In genomic region chr12:93547778-93548177, GRCh38 we compare ENCODE assay signal across 29 cellular contexts.
"Had no signal": no experiment of that assay in that cellular context is flagged by ENCODE, and none has a peak within 500 bp of the region (broad histone marks: within the 10 kb centered on the region; RNA-seq: fewer than 3 reads in every experiment).

No MANE protein-coding gene starts in this region.

- H3K4me1 ChIP-seq: gastroesophageal sphincter, heart right ventricle had no signal

- H3K4me3 ChIP-seq: coronary artery, dorsolateral prefrontal cortex, gastroesophageal sphincter, heart right ventricle had no signal

- H3K27me3 Mint-ChIP-seq: activated B cell treated with CpG ODN at 0.5 μM for 24 hours; activated CD8-positive, alpha-beta T cell treated with anti-CD3 and anti-CD28 coated beads for 36 hours; activated naive CD8-positive, alpha-beta T cell; activated T-helper 17 cell treated with anti-CD3 and anti-CD28 coated beads, Interleukin-2, amount 50 U/mL, for 72 hours; central memory CD8-positive, alpha-beta T cell; dendritic cell treated with granulocyte-macrophage colony-stimulating factor and Interleukin-4, amounts not matched to agents 40 ng/mL and 50 ng/mL, for 4 days had no signal

- ATAC-seq: activated CD4-positive, CD25-positive, alpha-beta regulatory T cell treated with anti-CD3 and anti-CD28 coated beads, Interleukin-2, amount 50 U/mL, for 24 hours; activated CD8-positive, alpha-beta T cell treated with anti-CD3 and anti-CD28 coated beads for 36 hours; activated T-cell treated with anti-CD3 and anti-CD28 coated beads, Interleukin-2, amount 50 U/mL, for 4 hours; activated T-helper 17 cell treated with anti-CD3 and anti-CD28 coated beads, Interleukin-2, amount 50 U/mL, for 72 hours; esophagus mucosa; gastroesophageal sphincter; heart right ventricle had no signal

- H3K36me3 ChIP-seq: brain microvascular endothelial cell had no signal

- H3K9me3 ChIP-seq: gastroesophageal sphincter, heart right ventricle had no signal

- H3K9me3 Mint-ChIP-seq: activated B cell treated with CpG ODN at 0.5 μM for 24 hours; activated CD8-positive, alpha-beta T cell treated with anti-CD3 and anti-CD28 coated beads for 36 hours; activated T-cell treated with anti-CD3 and anti-CD28 coated beads, Interleukin-2, amount 50 U/mL, for 4 hours; activated T-helper 17 cell treated with anti-CD3 and anti-CD28 coated beads, Interleukin-2, amount 50 U/mL, for 72 hours; central memory CD8-positive, alpha-beta T cell; dendritic cell treated with granulocyte-macrophage colony-stimulating factor and Interleukin-4, amounts not matched to agents 40 ng/mL and 50 ng/mL, for 4 days; endodermal cell had no signal

- H3K27ac Mint-ChIP-seq: activated B cell treated with CpG ODN at 0.5 μM for 24 hours; activated CD8-positive, alpha-beta T cell treated with anti-CD3 and anti-CD28 coated beads for 36 hours; activated naive CD8-positive, alpha-beta T cell; activated T-helper 17 cell treated with anti-CD3 and anti-CD28 coated beads, Interleukin-2, amount 50 U/mL, for 72 hours; dendritic cell treated with granulocyte-macrophage colony-stimulating factor and Interleukin-4, amounts not matched to agents 40 ng/mL and 50 ng/mL, for 4 days; endodermal cell had no signal

- H3K4me3 Mint-ChIP-seq: activated B cell treated with CpG ODN at 0.5 μM for 24 hours; activated CD8-positive, alpha-beta T cell treated with anti-CD3 and anti-CD28 coated beads for 36 hours; activated naive CD8-positive, alpha-beta T cell; activated T-cell treated with anti-CD3 and anti-CD28 coated beads, Interleukin-2, amount 50 U/mL, for 4 hours; activated T-helper 17 cell treated with anti-CD3 and anti-CD28 coated beads, Interleukin-2, amount 50 U/mL, for 72 hours; central memory CD8-positive, alpha-beta T cell; dendritic cell treated with granulocyte-macrophage colony-stimulating factor and Interleukin-4, amounts not matched to agents 40 ng/mL and 50 ng/mL, for 4 days; endodermal cell had no signal

- H3K27ac ChIP-seq: brain microvascular endothelial cell, coronary artery, dorsolateral prefrontal cortex, gastroesophageal sphincter, heart right ventricle had no signal

- DNase-seq: activated B cell treated with CpG ODN at 0.5 μM for 24 hours; activated CD4-positive, alpha-beta T cell treated with anti-CD3 and anti-CD28 coated beads for 48 hours; activated CD4-positive, alpha-beta T cell treated with anti-CD3 and anti-CD28 coated beads, Interleukin-2, amount 50 U/mL, for 1 hour; activated CD4-positive, alpha-beta T cell treated with anti-CD3 and anti-CD28 coated beads, Interleukin-2, amount 50 U/mL, for 48 hours; activated CD8-positive, alpha-beta memory T cell treated with anti-CD3 and anti-CD28 coated beads for 24 hours; activated CD8-positive, alpha-beta T cell treated with anti-CD3 and anti-CD28 coated beads for 36 hours; activated effector memory CD4-positive, alpha-beta T cell treated with Interleukin-2 at 50 U/mL for 16 hours; activated gamma-delta T cell treated with Interleukin-2 at 50 U/mL for 16 hours; activated naive CD4-positive, alpha-beta T cell treated with anti-CD3 and anti-CD28 coated beads, Interleukin-2, amount 50 U/mL, for 16 hours; activated naive CD4-positive, alpha-beta T cell treated with Interleukin-2 at 50 U/mL for 16 hours; activated T-cell treated with anti-CD3 and anti-CD28 coated beads, Interleukin-2, amount 50 U/mL, for 4 hours; amniotic stem cell; anterior cingulate cortex; brain microvascular endothelial cell; dorsolateral prefrontal cortex; effector memory CD4-positive, alpha-beta T cell; endodermal cell; foreskin melanocyte; heart right ventricle; T-helper 1 cell; T-helper 2 cell had no signal

- H3K4me1 Mint-ChIP-seq: activated B cell treated with CpG ODN at 0.5 μM for 24 hours; central memory CD8-positive, alpha-beta T cell; endodermal cell had no signal

- H3K27me3 ChIP-seq: brain microvascular endothelial cell, dorsolateral prefrontal cortex, gastroesophageal sphincter, heart right ventricle had no signal
